In genomic region chr3:148077951-148078350, GRCh38 we compare ENCODE assay signal across 23 cellular contexts.
"Had no signal": no experiment of that assay in that cellular context is flagged by ENCODE, and none has a peak within 500 bp of the region (broad histone marks: within the 10 kb centered on the region; RNA-seq: fewer than 3 reads in every experiment).

No MANE protein-coding gene starts in this region.

- H3K36me3 ChIP-seq: brain microvascular endothelial cell, cardiac muscle cell, MG63, SJSA1 had no signal

- H3K4me1 Mint-ChIP-seq: activated B cell treated with CpG ODN at 0.5 μM for 24 hours; activated CD4-positive, alpha-beta T cell treated with anti-CD3 and anti-CD28 coated beads, Interleukin-2, amount 10 ng/mL, durations not matched to agents 24 days and 14 days; T-cell had no signal

- H3K9me3 ChIP-seq: MG63, SJSA1 had no signal

- H3K27me3 Mint-ChIP-seq: activated B cell treated with CpG ODN at 0.5 μM for 24 hours; activated CD4-positive, alpha-beta T cell treated with anti-CD3 and anti-CD28 coated beads, Interleukin-2, amount 10 ng/mL, durations not matched to agents 24 days and 14 days; activated naive CD8-positive, alpha-beta T cell; T-cell had no signal

- H3K27ac ChIP-seq: brain microvascular endothelial cell, cardiac muscle cell, SJSA1 had no signal

- H3K36me3 Mint-ChIP-seq: activated naive CD8-positive, alpha-beta T cell; T-cell had no signal

- H3K9me3 Mint-ChIP-seq: activated B cell treated with CpG ODN at 0.5 μM for 24 hours; activated CD4-positive, alpha-beta T cell treated with anti-CD3 and anti-CD28 coated beads, Interleukin-2, amount 10 ng/mL, durations not matched to agents 24 days and 14 days; activated naive CD4-positive, alpha-beta T cell treated with anti-CD3 and anti-CD28 coated beads for 36 hours; activated T-cell treated with anti-CD3 and anti-CD28 coated beads, Interleukin-2, amount 50 U/mL, for 4 hours had no signal

- H3K4me3 ChIP-seq: cardiac muscle cell, MG63, SJSA1 had no signal

- DNase-seq: activated B cell treated with CpG ODN at 0.5 μM for 24 hours; activated CD4-positive, alpha-beta T cell treated with anti-CD3 and anti-CD28 coated beads for 1 hour; activated CD4-positive, alpha-beta T cell treated with anti-CD3 and anti-CD28 coated beads, Interleukin-2, amount 10 ng/mL, durations not matched to agents 24 days and 14 days; activated CD4-positive, alpha-beta T cell treated with anti-CD3 and anti-CD28 coated beads, Interleukin-2, amount 50 U/mL, for 48 hours; activated CD8-positive, alpha-beta memory T cell treated with anti-CD3 and anti-CD28 coated beads for 24 hours; activated effector memory CD4-positive, alpha-beta T cell treated with anti-CD3 and anti-CD28 coated beads, Interleukin-2, amount 50 U/mL, for 16 hours; activated naive CD4-positive, alpha-beta T cell treated with anti-CD3 and anti-CD28 coated beads for 36 hours; activated T-cell treated with anti-CD3 and anti-CD28 coated beads, Interleukin-2, amount 50 U/mL, for 4 hours; amygdala; brain microvascular endothelial cell; cerebellar nuclear complex; MG63; NCI-H1092 treated with DMSO at 0.1 percent for 48 hours; NCI-H1417 treated with DMSO at 0.1 percent for 48 hours; NCI-H2029; NCI-H2107; NK-92 treated with Interleukin-12 subunit alpha and Interleukin-12 subunit beta, amount 100 ng/mL, for 24 hours; T-cell; T-helper 2 cell; T1000 had no signal

- H3K4me3 Mint-ChIP-seq: activated B cell treated with CpG ODN at 0.5 μM for 24 hours; activated CD4-positive, alpha-beta T cell treated with anti-CD3 and anti-CD28 coated beads, Interleukin-2, amount 10 ng/mL, durations not matched to agents 24 days and 14 days; activated naive CD4-positive, alpha-beta T cell treated with anti-CD3 and anti-CD28 coated beads for 36 hours; activated naive CD8-positive, alpha-beta T cell; activated T-cell treated with anti-CD3 and anti-CD28 coated beads, Interleukin-2, amount 50 U/mL, for 4 hours; T-cell had no signal

- H3K27me3 ChIP-seq: brain microvascular endothelial cell, cardiac muscle cell, MG63, SJSA1 had no signal

- H3K4me1 ChIP-seq: SJSA1 had no signal

- H3K27ac Mint-ChIP-seq: activated B cell treated with CpG ODN at 0.5 μM for 24 hours; activated CD4-positive, alpha-beta T cell treated with anti-CD3 and anti-CD28 coated beads, Interleukin-2, amount 10 ng/mL, durations not matched to agents 24 days and 14 days; activated naive CD4-positive, alpha-beta T cell treated with anti-CD3 and anti-CD28 coated beads for 36 hours; activated naive CD8-positive, alpha-beta T cell; T-cell had no signal

- ATAC-seq: activated T-cell treated with anti-CD3 and anti-CD28 coated beads, Interleukin-2, amount 50 U/mL, for 4 hours; T-cell had no signal
